Comparison of ENCODE assay signal across 10 cellular contexts in the genomic region with DNA sequence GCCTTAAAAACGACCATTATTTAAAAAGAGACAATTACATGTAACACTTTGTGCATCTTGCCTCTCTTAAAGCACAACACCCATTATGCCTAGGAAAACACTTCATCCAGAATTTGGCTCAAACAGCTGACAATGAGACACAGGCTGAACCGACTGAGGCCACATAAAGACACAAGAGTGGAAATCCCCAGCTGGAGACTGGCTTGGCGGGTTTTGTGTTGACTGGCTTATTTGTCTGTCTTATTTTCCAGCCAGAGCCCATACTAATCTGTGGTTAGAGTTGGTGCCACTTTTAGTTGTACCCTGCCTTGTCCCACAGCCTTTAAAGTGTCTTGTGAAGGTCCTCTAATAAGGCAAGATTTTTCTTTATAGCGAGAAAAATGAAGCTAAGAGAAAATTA. TPM values are rescaled to one million over a fixed set of nuclear protein-coding genes. Genes with fewer than 3 reads are reported as not detected.
DNase-seq lines count a peak whose midpoint lies in the region; ATAC-seq, FAIRE-seq and TF ChIP-seq lines count a peak whose summit lies in the region.
"Had no signal": no experiment of that assay in that cellular context is flagged by ENCODE, and none has a peak within 500 bp of the region (broad histone marks: within the 10 kb centered on the region; RNA-seq: fewer than 3 reads in every experiment).

No MANE protein-coding gene starts in this region.

- peak overlapping the region; percentile 67 to 89 for H3K27ac Mint-ChIP-seq in activated naive CD4-positive, alpha-beta T cell treated with anti-CD3 and anti-CD28 coated beads, Interleukin-2, amount 50 U/mL, for 72 hours

- no peaks in the 10 kb centered on the region for H3K36me3 ChIP-seq in smooth muscle cell (ENCODE audit: low read depth)

- no peaks in the 10 kb centered on the region for H3K79me2 ChIP-seq in smooth muscle cell (ENCODE audit: low read depth)

- TF ChIP-seq CTCF in smooth muscle cell (IDR thresholded peaks at IDR 0.05; ENCODE audit: borderline replicate concordance, insufficient read depth, poor library complexity, severe bottlenecking) = no peak

- peak; percentile 35 to 51 for ATAC-seq in activated naive CD4-positive, alpha-beta T cell treated with anti-CD3 and anti-CD28 coated beads, Interleukin-2, amount 50 U/mL, for 72 hours

- H3K36me3 Mint-ChIP-seq in activated naive CD4-positive, alpha-beta T cell treated with anti-CD3 and anti-CD28 coated beads, Interleukin-2, amount 50 U/mL, for 72 hours = peaks cover 11 to 16% of the 10 kb centered on the region in 2 donors

- H3K27me3 ChIP-seq in smooth muscle cell (ENCODE audit: low read depth) = no peaks in the 10 kb centered on the region

- H3K9me3 Mint-ChIP-seq in activated naive CD4-positive, alpha-beta T cell treated with anti-CD3 and anti-CD28 coated beads, Interleukin-2, amount 50 U/mL, for 72 hours = no peaks in the 10 kb centered on the region

- WGBS in smooth muscle cell (ENCODE audit: low lambda C conversion rate) = 56% methylated on average over 4 of the region's 4 CpGs

- FAIRE-seq in GM19239 (lab: Jason Lieb, UNC) = peak; percentile 83
- FAIRE-seq: H1 had no signal

- H3K4me1 ChIP-seq in smooth muscle cell (ENCODE audit: low read depth) = peaks cover 4% of the 10 kb centered on the region

- no peak overlapping the region for H2AFZ ChIP-seq in smooth muscle cell (ENCODE audit: low read depth)

- no peaks in the 10 kb centered on the region for H3K9me3 ChIP-seq in smooth muscle cell (replicated peaks; ENCODE audit: low read depth)

- DNase-seq in GM19239 (ENCODE audit: insufficient read length, low spot score) (no peak), NCI-H69 (lab: John Stamatoyannopoulos, UW) (peak; percentile 17), smooth muscle cell (lab: John Stamatoyannopoulos, UW; ENCODE audit: unreplicated experiment) (no peak), cerebellum (ENCODE audit: low spot score) (no peak), pons (ENCODE audit: low spot score) (no peak), NCI-H524 treated with DMSO at 0.1 percent for 48 hours (lab: John Stamatoyannopoulos, UW) (no peak), NCI-H2171 treated with DMSO at 0.1 percent for 48 hours (lab: John Stamatoyannopoulos, UW) (no peak)
- DNase-seq in activated naive CD4-positive, alpha-beta T cell treated with anti-CD3 and anti-CD28 coated beads, Interleukin-2, amount 50 U/mL, for 72 hours (ENCODE audit: low spot score in 2 of 2) = no peak
- DNase-seq: islet precursor cell had no signal

- peak overlapping the region; percentile 1 for H3K27ac ChIP-seq in smooth muscle cell (ENCODE audit: low read depth)

- H3K4me2 ChIP-seq in smooth muscle cell = no peak overlapping the region

- H4K20me1 ChIP-seq in smooth muscle cell (ENCODE audit: low read depth) = no peaks in the 10 kb centered on the region

- H3K4me3 ChIP-seq in smooth muscle cell = no peak overlapping the region

- H3K9ac ChIP-seq in smooth muscle cell (ENCODE audit: low read depth) = no peak overlapping the region

- H3F3A ChIP-seq in smooth muscle cell (ENCODE audit: low read depth) = no peaks in the 10 kb centered on the region

RNA-seq across cellular contexts. Expression of a gene that starts 21.2 kb away (rescaled TPM):
- 10 to 100 TPM; 37.3 to 59.3 TPM for total RNA-seq in activated naive CD4-positive, alpha-beta T cell treated with anti-CD3 and anti-CD28 coated beads, Interleukin-2, amount 50 U/mL, for 72 hours
- total RNA-seq in smooth muscle cell (0.40 and 1.2 TPM in 2 replicates), cerebellum (2.6 TPM)
- polyA plus RNA-seq in smooth muscle cell = 2.5 and 3.0 TPM in 2 replicates

RNA-seq across cellular contexts. Expression of a gene that starts 41.3 kb away (rescaled TPM):
- total RNA-seq in activated naive CD4-positive, alpha-beta T cell treated with anti-CD3 and anti-CD28 coated beads, Interleukin-2, amount 50 U/mL, for 72 hours = 10 to 100 TPM; 55.9 to 60.0 TPM
- total RNA-seq in smooth muscle cell (59.4 and 73.6 TPM in 2 replicates), cerebellum (11.6 TPM)
- polyA plus RNA-seq in smooth muscle cell = 106 and 117 TPM in 2 replicates

Comparison
In these comparisons a context has a peak if more than half of its experiments do, and no peak if none do; other contexts are left out.
1. RNA of a gene that starts 21.2 kb away (total RNA-seq): 37.3 to 59.3 TPM in activated naive CD4-positive, alpha-beta T cell treated with anti-CD3 and anti-CD28 coated beads, Interleukin-2, amount 50 U/mL, for 72 hours; 2.6 TPM in cerebellum (single experiment) and 0.40 to 1.2 TPM in smooth muscle cell; every median in the first group is over 10 times any median in the second.